8 cellular contexts compared by ENCODE assay signal in genomic region chr10:88386878-88387773, GRCh38.
DNase-seq lines count a peak whose midpoint lies in the region; ATAC-seq, FAIRE-seq and TF ChIP-seq lines count a peak whose summit lies in the region.

No MANE protein-coding gene starts in this region.

- H3K27me3 ChIP-seq in Loucy (ENCODE audit: insufficient read depth, low read length, poor library complexity, severe bottlenecking), result no peaks in the 10 kb centered on the region
- no peaks in the 10 kb centered on the region for H3K27me3 ChIP-seq in small intestine (ENCODE audit: control insufficient read depth in 2 of 2, insufficient read depth in 2 of 2, low read length in 2 of 2)

- TF ChIP-seq POLR2A in GM12892 (IDR thresholded peaks at IDR 0.05; ENCODE audit: low read depth, low read length), result no peak; the same call in 1 of the 2 replicates

- in situ Hi-C loops in Caki2 (cut with HindIII; ENCODE audit: low pct_unique_long_range_greater_than_20kb, low sequenced_read_pairs) (no loop called here), astrocyte of the spinal cord (cut with HindIII; ENCODE audit: low sequenced_read_pairs) (no loop called here)

- H3K9ac ChIP-seq in Loucy (ENCODE audit: low read depth, low read length, poor library complexity, severe bottlenecking), result peak overlapping the region; percentile 99

- no peak overlapping the region for H2AFZ ChIP-seq in Loucy (ENCODE audit: low read length)

- TF ChIP-seq CTCF in Loucy (conservative IDR thresholded peaks at IDR 0.05; ENCODE audit: low read length), result no peak
- no peak for TF ChIP-seq CTCF in astrocyte of the spinal cord (IDR thresholded peaks at IDR 0.05; ENCODE audit: low read depth, low read length)

- FAIRE-seq in small intestine (lab: Jason Lieb, UNC) (no peak), GM12892 (lab: Jason Lieb, UNC) (no peak)

- H3K4me2 ChIP-seq in Loucy (ENCODE audit: low read depth, low read length, poor library complexity, severe bottlenecking), result peak overlapping the region; percentile 97

- peaks cover 20% of the 10 kb centered on the region for H3K79me2 ChIP-seq in Loucy (ENCODE audit: insufficient read depth, low read length)

- WGBS in small intestine, 3 donors, result 11 to 26% (median 23%) methylated on average over 6 of the region's 6 CpGs

- peak overlapping the region; percentile 72 for H3K4me3 ChIP-seq in Loucy (ENCODE audit: low read length, poor library complexity, severe bottlenecking)
- no peak overlapping the region for H3K4me3 ChIP-seq in astrocyte of the spinal cord (ENCODE audit: low read depth, low read length)
- H3K4me3 ChIP-seq in small intestine (ENCODE audit: low read depth in 1 of 2, low read length in 2 of 2), result no peak overlapping the region

- H4K20me1 ChIP-seq in Loucy (ENCODE audit: insufficient read depth, low read length, poor library complexity, severe bottlenecking), result no peaks in the 10 kb centered on the region

- peaks cover 25% of the 10 kb centered on the region for H3F3A ChIP-seq in Loucy (ENCODE audit: low read depth)

- H3K9me3 ChIP-seq in Loucy (ENCODE audit: insufficient read depth, low read depth, low read length) (peaks cover 16% of the 10 kb centered on the region), small intestine (ENCODE audit: control insufficient read depth, low read depth) (no peaks in the 10 kb centered on the region)

- DNase-seq in Caki2 (ENCODE audit: low read depth), result peak; percentile 91
- DNase-seq in astrocyte of the spinal cord (ENCODE audit: low read depth, low spot score), result peak; percentile 85
- peak in 26 of 51 donors; percentile 2 to 84 (median 18) for DNase-seq in hypothalamus (lab: John Stamatoyannopoulos, UW)
- peak; percentile 63 for DNase-seq in small intestine
- no peak for DNase-seq in T-helper 9 cell
- no peak for DNase-seq in GM12892 (ENCODE audit: insufficient read length)

- no peaks in the 10 kb centered on the region for H3K9me2 ChIP-seq in Loucy (replicated peaks; ENCODE audit: low read depth, low read length)

- peaks cover 84% of the 10 kb centered on the region for H3K4me1 ChIP-seq in Loucy (ENCODE audit: insufficient read depth, low read length, poor library complexity, severe bottlenecking)
- H3K4me1 ChIP-seq in small intestine (ENCODE audit: control insufficient read depth in 2 of 2, insufficient read depth in 1 of 2, low read depth in 1 of 2, low read length in 1 of 2), result peaks cover 8 to 21% of the 10 kb centered on the region in 2 donors

- peak; percentile 38 for ATAC-seq in GM21528 (IDR thresholded peaks at IDR 0.05; ENCODE audit: low FRiP score, unreplicated experiment)

- H3K36me3 ChIP-seq in Loucy (ENCODE audit: insufficient read depth, low read length), result peaks cover 14% of the 10 kb centered on the region
- H3K36me3 ChIP-seq in small intestine (ENCODE audit: control insufficient read depth in 2 of 2, insufficient read depth in 2 of 2, low read length in 2 of 2), result no peaks in the 10 kb centered on the region

- H3K27ac ChIP-seq in small intestine (ENCODE audit: low read depth in 1 of 2, low read length in 1 of 2), result peak overlapping the region; percentile 73 to 91

Comparison
In these comparisons a context has a peak if more than half of its experiments do, and no peak if none do; other contexts are left out.
1. DNase-seq: peak in Caki2 (single experiment), astrocyte of the spinal cord (single experiment), hypothalamus (26 of 51) and small intestine (single experiment); none in T-helper 9 cell (single experiment) and GM12892 (single experiment).